ENCODE assay signal across 8 cellular contexts in genomic region chr14:68734231-68734732, GRCh38. TPM values are rescaled to one million over a fixed set of nuclear protein-coding genes. Genes with fewer than 3 reads are reported as not detected.
DNase-seq lines count a peak whose midpoint lies in the region; ATAC-seq and TF ChIP-seq lines count a peak whose summit lies in the region.
"Had no signal": no experiment of that assay in that cellular context is flagged by ENCODE, and none has a peak within 500 bp of the region (broad histone marks: within the 10 kb centered on the region; RNA-seq: fewer than 3 reads in every experiment).

No MANE protein-coding gene starts in this region.

- H3K36me3 ChIP-seq in PC-3 (ENCODE audit: low read depth, low read length): no peaks in the 10 kb centered on the region

- H3K27ac ChIP-seq in adipose tissue (ENCODE audit: low read depth, low read length) (peak overlapping the region; percentile 68), PC-3 (ENCODE audit: low read length) (no peak overlapping the region)

- no peak overlapping the region for H3K9ac ChIP-seq in PC-3 (ENCODE audit: low read length)

- H3K9me2 ChIP-seq in PC-3 (replicated peaks; ENCODE audit: low read length): no peaks in the 10 kb centered on the region

- 42 to 78% (median 53%) methylated on average over 6 of the region's 6 CpGs for WGBS in adipose tissue, 3 donors

- DNase-seq in NOMO-1 treated with dmso at 0.1 percent for 144 hours (lab: John Stamatoyannopoulos, UW; ENCODE audit: unreplicated experiment) (peak; percentile 81), NCI-H524 (lab: John Stamatoyannopoulos, UW) (no peak), PC-3 (no peak), inferior parietal cortex (ENCODE audit: extremely low spot score) (no peak)
- DNase-seq in stimulated activated CD4-positive, alpha-beta T cell treated with anti-CD3 and anti-CD28 coated beads, TNF-alpha, amount 100 ng/mL, for 4 hours (ENCODE audit: low read depth in 3 of 3): peak in 2 of 3 experiments; percentile 9 to 36

- ATAC-seq in GM21528 (IDR thresholded peaks at IDR 0.05; ENCODE audit: low FRiP score, unreplicated experiment) (peak; percentile 56), PC-3 (no peak)
- ATAC-seq: Panc1 had no signal

- no peaks in the 10 kb centered on the region for H3K79me2 ChIP-seq in PC-3 (ENCODE audit: low read length)

- no peaks in the 10 kb centered on the region for H3F3A ChIP-seq in PC-3 (ENCODE audit: low read length, unreplicated experiment)

- H3K4me3 ChIP-seq in PC-3 (ENCODE audit: low read length): no peak overlapping the region

- no peak for TF ChIP-seq CTCF in PC-3 (conservative IDR thresholded peaks at IDR 0.05; ENCODE audit: low read depth, low read length)

- POLR2A ChIA-PET in PC-3 (lab: Charles Lee; ENCODE audit: unreplicated experiment): no interaction called here

- CTCF ChIA-PET in PC-3 (lab: Charles Lee): no interaction called here

- H3K4me2 ChIP-seq in PC-3 (ENCODE audit: low read length): no peak overlapping the region

- no peaks in the 10 kb centered on the region for H3K9me3 ChIP-seq in PC-3 (ENCODE audit: low read length)

- no peak overlapping the region for H2AFZ ChIP-seq in PC-3 (ENCODE audit: low read length)

- no peaks in the 10 kb centered on the region for H3K27me3 ChIP-seq in PC-3 (ENCODE audit: low read length)

- intact Hi-C loops in PC-3 (cut with micrococcal nuclease): no loop called here

- no peaks in the 10 kb centered on the region for H4K20me1 ChIP-seq in PC-3 (ENCODE audit: low read length)

- BruUV-seq in PC-3 (replicated peaks; lab: Mats Ljungman, UMichigan): no TSS peak

- no peaks in the 10 kb centered on the region for H3K4me1 ChIP-seq in PC-3 (ENCODE audit: insufficient read depth, low read length)

RNA-seq across cellular contexts. Expression of gene ZFP36L1, which starts 58.6 kb away (rescaled TPM):
- 100 to 1,000 TPM; 174 to 335 (median 258) TPM for polyA plus RNA-seq in adipose tissue
- 63.1 and 79.7 TPM in 2 replicates for total RNA-seq in PC-3 (2014; rRNA removed)

Comparison
In these comparisons a context has a peak if more than half of its experiments do, and no peak if none do; other contexts are left out.
1. DNase-seq: peak in NOMO-1 treated with dmso at 0.1 percent for 144 hours (single experiment) and stimulated activated CD4-positive, alpha-beta T cell treated with anti-CD3 and anti-CD28 coated beads, TNF-alpha, amount 100 ng/mL, for 4 hours (2 of 3); none in NCI-H524 (0 of 2), PC-3 (single experiment) and inferior parietal cortex (single experiment).